ENCODE assay signal across 21 cellular contexts in the genomic region with DNA sequence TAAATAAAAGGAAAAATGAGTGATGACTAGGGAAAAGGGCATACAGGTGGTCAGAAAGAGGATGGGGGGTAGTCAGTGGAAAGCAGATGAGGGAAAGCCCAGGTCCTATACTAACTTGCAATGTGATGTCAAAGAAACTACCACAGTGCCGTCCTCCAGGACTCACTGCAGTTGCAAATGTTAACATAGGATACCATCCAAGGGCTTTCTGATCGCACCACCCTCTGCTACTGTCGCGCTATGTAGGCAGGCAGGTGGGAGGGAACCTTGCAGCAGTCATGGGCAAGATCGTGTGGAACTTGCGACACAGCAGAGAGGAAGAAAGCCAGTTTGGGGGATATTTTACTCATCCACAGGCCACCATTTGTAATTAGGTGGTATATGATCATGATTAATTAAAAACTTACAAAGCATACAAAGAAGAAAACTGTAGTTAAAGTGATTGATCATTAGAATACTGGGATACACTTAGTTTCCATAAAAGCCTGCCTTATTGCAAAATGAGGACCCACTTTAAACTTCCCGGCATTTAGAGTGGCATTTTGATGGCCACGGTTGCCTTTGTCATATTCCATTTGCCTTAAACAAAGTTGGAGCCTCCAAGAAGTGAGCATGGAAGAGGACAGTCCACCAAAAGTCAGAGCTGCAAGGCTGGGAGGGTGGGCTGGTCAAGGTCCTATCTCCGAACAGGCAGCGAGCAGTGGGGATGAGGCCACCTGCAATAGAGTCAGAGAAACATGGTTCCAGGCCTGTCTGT. TPM values are rescaled to one million over a fixed set of nuclear protein-coding genes. Genes with fewer than 3 reads are reported as not detected.
DNase-seq lines count a peak whose midpoint lies in the region; ATAC-seq lines count a peak whose summit lies in the region.
"Had no signal": no experiment of that assay in that cellular context is flagged by ENCODE, and none has a peak within 500 bp of the region (broad histone marks: within the 10 kb centered on the region; RNA-seq: fewer than 3 reads in every experiment).

No MANE protein-coding gene starts in this region.

- no peak overlapping the region for H3K9ac ChIP-seq in SK-N-MC (ENCODE audit: insufficient read length)
- peak overlapping the region; percentile 51 for H3K9ac ChIP-seq in neuronal stem cell (ENCODE audit: low read depth, low read length, poor library complexity)
- H3K9ac ChIP-seq: KMS-11 had no signal

- H3K36me3 ChIP-seq in SK-N-MC (ENCODE audit: insufficient read depth, low read length) (no peaks in the 10 kb centered on the region), neuronal stem cell (replicated peaks in 1 of 2; ENCODE audit: control insufficient read depth in 2 of 2, insufficient read depth in 2 of 2, low read length in 2 of 2) (no peaks in the 10 kb centered on the region)

- H3K79me1 ChIP-seq in neuronal stem cell (ENCODE audit: low read depth, low read length): no peaks in the 10 kb centered on the region

- H3K14ac ChIP-seq in neuronal stem cell (ENCODE audit: low read length): no peak overlapping the region

- intact Hi-C loops in head of caudate nucleus (cut with DNase I) (no loop called here), Right ventricle myocardium superior (cut with DNase I) (no loop called here)

- no peak overlapping the region for H3K4me2 ChIP-seq in neuronal stem cell (ENCODE audit: insufficient read depth, low read length, poor library complexity, severe bottlenecking)
- H3K4me2 ChIP-seq: KMS-11 had no signal

- H3K4me3 ChIP-seq in SK-N-MC: no peak overlapping the region
- H3K4me3 ChIP-seq in neuronal stem cell (ENCODE audit: low read length in 2 of 2): no peak overlapping the region

- peaks cover 8 to 31% of the 10 kb centered on the region in 2 donors for H3K4me1 ChIP-seq in neuronal stem cell (ENCODE audit: control insufficient read depth in 2 of 2, insufficient read depth in 1 of 2, low read depth in 1 of 2, low read length in 2 of 2)

- no peak overlapping the region for H2BK12ac ChIP-seq in neuronal stem cell (ENCODE audit: low read length)

- no peak for ATAC-seq in Right ventricle myocardium superior (ENCODE audit: poor library complexity)
- ATAC-seq: SK-N-SH treated with all-trans-retinoic acid at 6 μM for 48 hours, T-cell had no signal

- peak overlapping the region; percentile 89 for H3K27ac ChIP-seq in SK-N-MC
- no peak overlapping the region for H3K27ac ChIP-seq in neuronal stem cell (replicated peaks; ENCODE audit: low read length)
- H3K27ac ChIP-seq: C4-2B, KMS-11, RWPE1 had no signal

- no peak overlapping the region for H2BK5ac ChIP-seq in neuronal stem cell (ENCODE audit: low read length)

- WGBS in neuronal stem cell (ENCODE audit: extremely low coverage in 2 of 2, insufficient read length in 2 of 2, insufficient replicate concordance in 1 of 2), 2 donors: no CpG with 5 or more reads among the region's 10 CpGs

- H3K4ac ChIP-seq in neuronal stem cell (ENCODE audit: low read length): no peak overlapping the region

- no peak overlapping the region for H2AFZ ChIP-seq in neuronal stem cell (ENCODE audit: low read length)

- no peak overlapping the region for H2AK5ac ChIP-seq in neuronal stem cell (ENCODE audit: low read depth, low read length)

- peak; percentile 45 for DNase-seq in HT-29 (ENCODE audit: low spot score)
- no peak for DNase-seq in SK-N-MC (ENCODE audit: low read depth, low spot score)
- peak in 33 of 42 donors; percentile 21 to 87 (median 57) for DNase-seq in head of caudate nucleus
- DNase-seq in neuronal stem cell (ENCODE audit: low spot score): no peak
- DNase-seq in Right ventricle myocardium superior: no peak
- no peak for DNase-seq in T-helper 1 cell
- no peak for DNase-seq in NCI-H345 treated with DMSO at 0.1 percent for 48 hours (lab: John Stamatoyannopoulos, UW; ENCODE audit: unreplicated experiment)
- DNase-seq: EL, GF-D8, H7, NCI-H1048, NCI-H1417 treated with DMSO at 0.1 percent for 48 hours, NCI-H187 treated with DMSO at 0.1 percent for 48 hours, NCI-H2107, NCI-H510A, SIG-M5, T-cell had no signal

- H3K27me3 ChIP-seq in neuronal stem cell (ENCODE audit: control insufficient read depth in 3 of 3, insufficient read depth in 3 of 3, low read depth in 1 of 3, low read length in 3 of 3): no peaks in the 10 kb centered on the region

- no peak overlapping the region for H2BK120ac ChIP-seq in neuronal stem cell (ENCODE audit: low read depth, low read length)

- no peak overlapping the region for H4K8ac ChIP-seq in neuronal stem cell (ENCODE audit: low read depth, low read length)

- H3K18ac ChIP-seq in neuronal stem cell (ENCODE audit: low read length): peak overlapping the region; percentile 13

- H2BK15ac ChIP-seq in neuronal stem cell (ENCODE audit: low read length): no peak overlapping the region

- H3K9me3 ChIP-seq in SK-N-MC (ENCODE audit: low read depth, low read length) (no peaks in the 10 kb centered on the region), neuronal stem cell (replicated peaks in 1 of 2; ENCODE audit: control insufficient read depth in 2 of 2, insufficient read depth in 1 of 2, low read depth in 1 of 2, low read length in 2 of 2) (no peaks in the 10 kb centered on the region)

- H3K23ac ChIP-seq in neuronal stem cell (ENCODE audit: low read depth, low read length, poor library complexity): no peak overlapping the region

- H4K91ac ChIP-seq in neuronal stem cell (ENCODE audit: low read depth, low read length, poor library complexity): no peak overlapping the region

RNA-seq across cellular contexts. Expression of a gene that starts 8.5 kb away (rescaled TPM):
- 37.1 and 39.4 TPM in 2 replicates for total RNA-seq in HT-29 (2014; rRNA removed; shearing (Covaris generic))
- 19.4 TPM for polyA plus RNA-seq in neuronal stem cell (2013, experiment 1 of 2)
- polyA plus RNA-seq in neuronal stem cell (2013, experiment 2 of 2): 20.3 TPM
- total RNA-seq in Right ventricle myocardium superior: 31.5 TPM

Comparison
In these comparisons a context has a peak if more than half of its experiments do, and no peak if none do; other contexts are left out.
1. DNase-seq: peak in HT-29 (single experiment) and head of caudate nucleus (33 of 42); none in SK-N-MC (single experiment), neuronal stem cell (single experiment), Right ventricle myocardium superior (single experiment), T-helper 1 cell (0 of 5) and NCI-H345 treated with DMSO at 0.1 percent for 48 hours (single experiment).